9 cellular contexts compared by ENCODE assay signal in genomic region chr11:96259053-96259837, GRCh38.
DNase-seq lines count a peak whose midpoint lies in the region; ATAC-seq and TF ChIP-seq lines count a peak whose summit lies in the region.
"Had no signal": no experiment of that assay in that cellular context is flagged by ENCODE, and none has a peak within 500 bp of the region (broad histone marks: within the 10 kb centered on the region; RNA-seq: fewer than 3 reads in every experiment).

No MANE protein-coding gene starts in this region.

- CTCF ChIA-PET in PC-9 (lab: Charles Lee): no interaction called here

- H3K9me2 ChIP-seq in PC-9 (ENCODE audit: insufficient read depth): no peaks in the 10 kb centered on the region; the same call in 1 of the 2 replicates

- ATAC-seq in omental fat pad (ENCODE audit: low FRiP score): peak; percentile 39
- no peak for ATAC-seq in HG03135 (IDR thresholded peaks at IDR 0.05; ENCODE audit: unreplicated experiment)

- H3K4me3 ChIP-seq in PC-9: peak overlapping the region; percentile 0; the same call in 1 of the 2 replicates

- DNase-seq in DMS79 (lab: John Stamatoyannopoulos, UW) (peak; percentile 21), PC-9 (peak; percentile 39 to 98), epithelial cell of prostate (ENCODE audit: low read depth, low spot score) (peak; percentile 66), omental fat pad (ENCODE audit: low spot score) (no peak), cerebellum (ENCODE audit: low spot score) (no peak)
- DNase-seq in activated CD8-positive, alpha-beta memory T cell treated with anti-CD3 and anti-CD28 coated beads for 24 hours: no peak
- DNase-seq in activated CD4-positive, CD25-positive, alpha-beta regulatory T cell treated with anti-CD3 and anti-CD28 coated beads, Interleukin-2, amount 50 U/mL, for 72 hours: no peak
- DNase-seq: activated effector memory CD4-positive, alpha-beta T cell treated with Interleukin-2 at 50 U/mL for 16 hours had no signal

- POLR2A ChIA-PET in PC-9 (lab: Charles Lee; ENCODE audit: unreplicated experiment): interaction anchor here (0.6 to 1.2 kb wide), 6 partner anchors 10 to 129 kb away, joined by 3 to 10 read pairs (median 4); partner anchors contain the start of gene MAML2

- no peaks in the 10 kb centered on the region for H3K27me3 ChIP-seq in PC-9 (ENCODE audit: insufficient read depth, low read depth)

- intact Hi-C loops in PC-9 (cut with micrococcal nuclease; ENCODE audit: unreplicated experiment): loop anchor here (1.0 kb wide), 1 partner anchor 82 kb away; no protein-coding TSS in a partner anchor

- H3K79me2 ChIP-seq in PC-9 (ENCODE audit: low read depth): peaks cover 89% of the 10 kb centered on the region

- no TSS peak for BruUV-seq in PC-9 (replicated peaks; lab: Mats Ljungman, UMichigan)

- H3K4me2 ChIP-seq in PC-9: peak overlapping the region; percentile 63

- no peaks in the 10 kb centered on the region; the same call in 1 of the 2 replicates for H3K9me3 ChIP-seq in PC-9 (ENCODE audit: insufficient read depth, low read depth)

- H3K36me3 ChIP-seq in PC-9 (ENCODE audit: low read depth): peaks cover 50% of the 10 kb centered on the region

- no peak for TF ChIP-seq CTCF in PC-9 (conservative IDR thresholded peaks at IDR 0.05)
- no peak for TF ChIP-seq CTCF in omental fat pad (IDR thresholded peaks at IDR 0.05)

- no peak overlapping the region for H2AFZ ChIP-seq in PC-9

- peaks cover 77% of the 10 kb centered on the region for H3K4me1 ChIP-seq in PC-9 (replicated peaks; ENCODE audit: insufficient read depth)

- H4K20me1 ChIP-seq in PC-9 (ENCODE audit: insufficient read depth): no peaks in the 10 kb centered on the region

- H3K27ac ChIP-seq in PC-9 (peak overlapping the region; percentile 83), epithelial cell of prostate (peak overlapping the region; percentile 58)

- peaks cover 54% of the 10 kb centered on the region for H3F3A ChIP-seq in PC-9 (ENCODE audit: insufficient read depth, low read depth)

Comparison
In these comparisons a context has a peak if more than half of its experiments do, and no peak if none do; other contexts are left out.
1. DNase-seq: peak in DMS79 (single experiment), PC-9 (2 of 2) and epithelial cell of prostate (single experiment); none in omental fat pad (single experiment), activated CD8-positive, alpha-beta memory T cell treated with anti-CD3 and anti-CD28 coated beads for 24 hours (single experiment), cerebellum (single experiment) and activated CD4-positive, CD25-positive, alpha-beta regulatory T cell treated with anti-CD3 and anti-CD28 coated beads, Interleukin-2, amount 50 U/mL, for 72 hours (single experiment).